In genomic region chr1:178530520-178530919, GRCh38 we compare ENCODE assay signal across 28 cellular contexts. TPM values are rescaled to one million over a fixed set of nuclear protein-coding genes. Genes with fewer than 3 reads are reported as not detected.
DNase-seq lines count a peak whose midpoint lies in the region; ATAC-seq and TF ChIP-seq lines count a peak whose summit lies in the region.
"Had no signal": no experiment of that assay in that cellular context is flagged by ENCODE, and none has a peak within 500 bp of the region (broad histone marks: within the 10 kb centered on the region; RNA-seq: fewer than 3 reads in every experiment).

No MANE protein-coding gene starts in this region.

- no peaks in the 10 kb centered on the region for H4K20me1 ChIP-seq in SK-N-SH (ENCODE audit: insufficient read depth)

- TF ChIP-seq CTCF in SK-N-SH (IDR thresholded peaks at IDR 0.05) (no peak), mesothelial cell of epicardium (IDR thresholded peaks at IDR 0.05; ENCODE audit: unreplicated experiment) (no peak)

- no peaks in the 10 kb centered on the region for H3K9me3 Mint-ChIP-seq in mesothelial cell of epicardium
- H3K9me3 Mint-ChIP-seq in activated T-helper 17 cell treated with anti-CD3 and anti-CD28 coated beads, Interleukin-2, amount 50 U/mL, for 72 hours: no peaks in the 10 kb centered on the region
- H3K9me3 Mint-ChIP-seq: activated naive CD4-positive, alpha-beta T cell treated with anti-CD3 and anti-CD28 coated beads, Interleukin-2, amount 50 U/mL, for 24 hours; activated T-cell treated with anti-CD3 and anti-CD28 coated beads, Interleukin-2, amount 50 U/mL, for 72 hours; CD8-positive, alpha-beta T cell had no signal

- no peak overlapping the region for H3K27ac ChIP-seq in SK-N-SH (ENCODE audit: low read depth in 2 of 2, low read length in 1 of 2)
- H3K27ac ChIP-seq: 22Rv1, heart left ventricle, thoracic aorta had no signal

- H3K4me1 Mint-ChIP-seq in mesothelial cell of epicardium: peaks cover 19% of the 10 kb centered on the region
- peaks cover 4% of the 10 kb centered on the region for H3K4me1 Mint-ChIP-seq in activated T-helper 17 cell treated with anti-CD3 and anti-CD28 coated beads, Interleukin-2, amount 50 U/mL, for 72 hours
- H3K4me1 Mint-ChIP-seq: activated naive CD4-positive, alpha-beta T cell treated with anti-CD3 and anti-CD28 coated beads, Interleukin-2, amount 50 U/mL, for 24 hours had no signal

- CTCF ChIA-PET in SK-N-SH (lab: Yijun Ruan, JAX): interaction anchor here (0.5 to 6.9 kb wide), 10 partner anchors 11 to 472 kb away, joined by 3 to 68 read pairs (median 10); no protein-coding TSS in a partner anchor

- H3K27ac Mint-ChIP-seq in mesothelial cell of epicardium: peak overlapping the region; percentile 23
- no peak overlapping the region for H3K27ac Mint-ChIP-seq in activated T-helper 17 cell treated with anti-CD3 and anti-CD28 coated beads, Interleukin-2, amount 50 U/mL, for 72 hours
- H3K27ac Mint-ChIP-seq: activated naive CD4-positive, alpha-beta T cell treated with anti-CD3 and anti-CD28 coated beads, Interleukin-2, amount 50 U/mL, for 24 hours; activated T-cell treated with anti-CD3 and anti-CD28 coated beads, Interleukin-2, amount 50 U/mL, for 72 hours; CD8-positive, alpha-beta T cell had no signal

- POLR2A ChIA-PET in SK-N-SH (lab: Yijun Ruan, JAX): no interaction called here

- H3K79me2 ChIP-seq in SK-N-SH (ENCODE audit: insufficient read depth): no peaks in the 10 kb centered on the region

- 91% methylated on average over 3 of the region's 3 CpGs for WGBS in SK-N-SH (ENCODE audit: low lambda C conversion rate)

- H3K27me3 Mint-ChIP-seq in mesothelial cell of epicardium (ENCODE audit: low read depth): no peaks in the 10 kb centered on the region
- peaks cover 3% of the 10 kb centered on the region for H3K27me3 Mint-ChIP-seq in activated T-helper 17 cell treated with anti-CD3 and anti-CD28 coated beads, Interleukin-2, amount 50 U/mL, for 72 hours

- H3K4me1 ChIP-seq in SK-N-SH (ENCODE audit: control insufficient read depth in 1 of 2, insufficient read depth in 2 of 2, low read depth in 1 of 2, low read length in 1 of 2): peaks cover 11 to 15% of the 10 kb centered on the region in 2 experiments; a peak in 3 of 4 replicates

- no peak overlapping the region for H3K4me2 ChIP-seq in SK-N-SH

- H2AFZ ChIP-seq in SK-N-SH (ENCODE audit: low read depth): no peak overlapping the region

- H3K9me2 ChIP-seq in SK-N-SH: no peaks in the 10 kb centered on the region

- TF ChIP-seq RAD21 in SK-N-SH (IDR thresholded peaks at IDR 0.05; ENCODE audit: low read length): no peak

- H3K4me3 Mint-ChIP-seq in mesothelial cell of epicardium: no peak overlapping the region
- H3K4me3 Mint-ChIP-seq in activated T-helper 17 cell treated with anti-CD3 and anti-CD28 coated beads, Interleukin-2, amount 50 U/mL, for 72 hours: no peak overlapping the region
- H3K4me3 Mint-ChIP-seq: activated naive CD4-positive, alpha-beta T cell treated with anti-CD3 and anti-CD28 coated beads, Interleukin-2, amount 50 U/mL, for 24 hours; activated T-cell treated with anti-CD3 and anti-CD28 coated beads, Interleukin-2, amount 50 U/mL, for 72 hours; CD8-positive, alpha-beta T cell had no signal

- DNase-seq in SK-N-SH: no peak
- peak; percentile 14 for DNase-seq in astrocyte of the hippocampus (ENCODE audit: low read depth, low spot score)
- DNase-seq in mesothelial cell of epicardium (ENCODE audit: low spot score in 2 of 2, unreplicated experiment in 2 of 2): no peak
- DNase-seq in activated T-cell treated with anti-CD3 and anti-CD28 coated beads, Interleukin-2, amount 50 U/mL, for 1 hour: no peak
- no peak for DNase-seq in HUDEP-2 (lab: John Stamatoyannopoulos, UW; ENCODE audit: unreplicated experiment in 76 of 76)
- DNase-seq: activated CD4-positive, alpha-beta T cell treated with anti-CD3 and anti-CD28 coated beads for 4 hours; activated T-cell treated with anti-CD3 and anti-CD28 coated beads, Interleukin-2, amount 50 U/mL, for 72 hours; CD8-positive, alpha-beta T cell; central memory CD4-positive, alpha-beta T cell; left colon; NCI-H187; NCI-H2171 treated with DMSO at 0.1 percent for 48 hours; NCI-H524; NK-92 treated with Interleukin-12 subunit alpha and Interleukin-12 subunit beta, amount 100 ng/mL, for 24 hours; nucleus accumbens; stimulated activated naive CD4-positive, alpha-beta T cell treated with Interleukin-2 at 50 U/mL for 16 hours; T-helper 2 cell had no signal

- no peak overlapping the region for H3K9ac ChIP-seq in SK-N-SH

- H3K36me3 Mint-ChIP-seq in mesothelial cell of epicardium: no peaks in the 10 kb centered on the region
- H3K36me3 Mint-ChIP-seq in activated T-helper 17 cell treated with anti-CD3 and anti-CD28 coated beads, Interleukin-2, amount 50 U/mL, for 72 hours (ENCODE audit: low read depth): no peaks in the 10 kb centered on the region
- H3K36me3 Mint-ChIP-seq: activated naive CD4-positive, alpha-beta T cell treated with anti-CD3 and anti-CD28 coated beads, Interleukin-2, amount 50 U/mL, for 24 hours; CD8-positive, alpha-beta T cell had no signal

- peak; percentile 24 for ATAC-seq in SK-N-SH treated with all-trans-retinoic acid at 6 μM for 48 hours
- ATAC-seq in activated T-helper 17 cell treated with anti-CD3 and anti-CD28 coated beads, Interleukin-2, amount 50 U/mL, for 72 hours (replicated peaks): no peak
- ATAC-seq in HG02852 (IDR thresholded peaks at IDR 0.05; ENCODE audit: unreplicated experiment): no peak
- ATAC-seq: activated T-cell treated with anti-CD3 and anti-CD28 coated beads, Interleukin-2, amount 50 U/mL, for 72 hours; CD8-positive, alpha-beta T cell had no signal

- no peaks in the 10 kb centered on the region for H3K27me3 ChIP-seq in SK-N-SH (ENCODE audit: insufficient read depth)
- H3K27me3 ChIP-seq: heart left ventricle had no signal

- no peaks in the 10 kb centered on the region for H3K9me3 ChIP-seq in SK-N-SH
- H3K9me3 ChIP-seq: heart left ventricle, thoracic aorta had no signal

- no peak overlapping the region for H3K4me3 ChIP-seq in SK-N-SH (ENCODE audit: low read depth in 2 of 2, low read length in 1 of 2)
- H3K4me3 ChIP-seq: heart left ventricle, thoracic aorta had no signal

- no peaks in the 10 kb centered on the region for H3K36me3 ChIP-seq in SK-N-SH (replicated peaks in 1 of 2; ENCODE audit: control insufficient read depth in 1 of 2, insufficient read depth in 2 of 2, low read length in 1 of 2)
- H3K36me3 ChIP-seq: heart left ventricle, thoracic aorta had no signal

- no peak for TF ChIP-seq EP300 in SK-N-SH (IDR thresholded peaks at IDR 0.05; ENCODE audit: borderline replicate concordance in 1 of 2, low read depth in 1 of 2, low read length in 1 of 2)

- peaks cover 2% of the 10 kb centered on the region for H3F3A ChIP-seq in SK-N-SH (replicated peaks; ENCODE audit: insufficient read depth)

TF ChIP-seq in SK-N-SH treated with all-trans-retinoic acid at 6 μM for 48 hours, 23 proteins besides CTCF, POLR2A, EP300 and RAD21 (continues in another document):
- TF ChIP-seq OSR1 (CRISPR knock-in tag; IDR thresholded peaks at IDR 0.05): no peak
- TF ChIP-seq ZC3H10 (CRISPR knock-in tag; IDR thresholded peaks at IDR 0.05): no peak
- no peak for TF ChIP-seq ZFP3 (CRISPR knock-in tag; IDR thresholded peaks at IDR 0.05)

TF ChIP-seq in SK-N-SH, 30 proteins besides CTCF, POLR2A, EP300 and RAD21:
- TF ChIP-seq SMC3 (IDR thresholded peaks at IDR 0.05; ENCODE audit: low read depth, low read length) (no peak), MXI1 (IDR thresholded peaks at IDR 0.05; ENCODE audit: low read depth, low read length) (no peak)

RNA-seq across cellular contexts. Expression of gene TEX35, which starts 17.6 kb away (rescaled TPM):
- 0.03 TPM in 1 of 2 replicates, not detected in the other for polyA plus RNA-seq in SK-N-SH (2012; rRNA removed)
- 0.03 TPM in 1 of 2 replicates, not detected in the other for polyA plus RNA-seq in SK-N-SH (2012; cell fraction: cytosol; rRNA removed)
- polyA plus RNA-seq in SK-N-SH (2012; cell fraction: nucleus; rRNA removed): 0.06 and 0.15 TPM in 2 replicates
- total RNA-seq in mesothelial cell of epicardium: not detected in 3 replicates
- total RNA-seq in activated T-helper 17 cell treated with anti-CD3 and anti-CD28 coated beads, Interleukin-2, amount 50 U/mL, for 72 hours: not detected
- total RNA-seq: activated CD8-positive, alpha-beta memory T cell treated with anti-CD3 and anti-CD28 coated beads for 36 hours; activated T-cell treated with anti-CD3 and anti-CD28 coated beads, Interleukin-2, amount 50 U/mL, for 72 hours; aorta; CD8-positive, alpha-beta T cell; dermis blood vessel endothelial cell; heart left ventricle; left colon; SK-MEL-5; thoracic aorta had no signal
- polyA plus RNA-seq: aorta, heart left ventricle had no signal

RNA-seq across cellular contexts. Expression of gene CLEC20A, which starts 33.8 kb away (rescaled TPM):
- polyA plus RNA-seq in SK-N-SH (2012; rRNA removed): not detected in 2 replicates
- polyA plus RNA-seq in SK-N-SH (2012; cell fraction: cytosol; rRNA removed): not detected in 2 replicates
- polyA plus RNA-seq in SK-N-SH (2012; cell fraction: nucleus; rRNA removed): not detected in 2 replicates
- total RNA-seq in mesothelial cell of epicardium: not detected in 3 replicates
- not detected for total RNA-seq in activated T-helper 17 cell treated with anti-CD3 and anti-CD28 coated beads, Interleukin-2, amount 50 U/mL, for 72 hours
- total RNA-seq: activated CD8-positive, alpha-beta memory T cell treated with anti-CD3 and anti-CD28 coated beads for 36 hours; activated T-cell treated with anti-CD3 and anti-CD28 coated beads, Interleukin-2, amount 50 U/mL, for 72 hours; aorta; CD8-positive, alpha-beta T cell; dermis blood vessel endothelial cell; left colon; SK-MEL-5 had no signal
- polyA plus RNA-seq: aorta, heart left ventricle had no signal
